14 cellular contexts compared by ENCODE assay signal in genomic region chr3:184679056-184679502, GRCh38. TPM values are rescaled to one million over a fixed set of nuclear protein-coding genes. Genes with fewer than 3 reads are reported as not detected.
DNase-seq lines count a peak whose midpoint lies in the region; ATAC-seq and TF ChIP-seq lines count a peak whose summit lies in the region.
"Had no signal": no experiment of that assay in that cellular context is flagged by ENCODE, and none has a peak within 500 bp of the region (broad histone marks: within the 10 kb centered on the region; RNA-seq: fewer than 3 reads in every experiment).

No MANE protein-coding gene starts in this region.

- peaks cover 3% of the 10 kb centered on the region for H3K27me3 Mint-ChIP-seq in activated T-helper 17 cell treated with anti-CD3 and anti-CD28 coated beads, Interleukin-2, amount 50 U/mL, for 72 hours

- no peaks in the 10 kb centered on the region for H3K79me2 ChIP-seq in hepatocyte

- H3K27me3 ChIP-seq in HUES48 (ENCODE audit: control insufficient read depth, insufficient read depth, low read length) (no peaks in the 10 kb centered on the region), NT2/D1 (ENCODE audit: insufficient read depth, insufficient read length) (peaks cover 4% of the 10 kb centered on the region), hepatocyte (no peaks in the 10 kb centered on the region), sigmoid colon (no peaks in the 10 kb centered on the region)

- no peak overlapping the region for H2AFZ ChIP-seq in hepatocyte

- H3K27ac Mint-ChIP-seq in activated T-helper 17 cell treated with anti-CD3 and anti-CD28 coated beads, Interleukin-2, amount 50 U/mL, for 72 hours = no peak overlapping the region
- H3K27ac Mint-ChIP-seq: stimulated activated naive CD8-positive, alpha-beta T cell treated with anti-CD3 and anti-CD28 coated beads, Interleukin-15, Interleukin-2, amounts not matched to agents 100 ng/mL and 50 ng/mL, for 24 hours had no signal

- H3K9me3 ChIP-seq in HUES48 (ENCODE audit: control insufficient read depth, insufficient read depth, low read length) (no peaks in the 10 kb centered on the region), NT2/D1 (ENCODE audit: insufficient read depth, low read length) (peaks cover 4% of the 10 kb centered on the region; the same call in 1 of the 2 replicates), hepatocyte (ENCODE audit: low read depth) (no peaks in the 10 kb centered on the region), sigmoid colon (no peaks in the 10 kb centered on the region)

- no peaks in the 10 kb centered on the region for H3K36me3 Mint-ChIP-seq in activated T-helper 17 cell treated with anti-CD3 and anti-CD28 coated beads, Interleukin-2, amount 50 U/mL, for 72 hours (ENCODE audit: low read depth)

- H3K4me1 Mint-ChIP-seq in activated T-helper 17 cell treated with anti-CD3 and anti-CD28 coated beads, Interleukin-2, amount 50 U/mL, for 72 hours = no peaks in the 10 kb centered on the region

- intact Hi-C loops in sigmoid colon (cut with DNase I) = no loop called here

- H3K4me3 ChIP-seq in HUES48 (ENCODE audit: low read depth, low read length) (peak overlapping the region; percentile 37), NT2/D1 (ENCODE audit: insufficient read length, low read depth) (peak overlapping the region; percentile 10), hepatocyte (no peak overlapping the region), sigmoid colon (no peak overlapping the region)

- no peak for TF ChIP-seq POLR2A in sigmoid colon (IDR thresholded peaks at IDR 0.05)

- H3K9ac ChIP-seq in HUES48 (ENCODE audit: low read depth, low read length) (no peak overlapping the region), NT2/D1 (ENCODE audit: insufficient read length, low read depth) (peak overlapping the region; percentile 79)

- H3K36me3 ChIP-seq in HUES48 (ENCODE audit: control insufficient read depth, insufficient read depth, low read length) (no peaks in the 10 kb centered on the region), NT2/D1 (ENCODE audit: insufficient read depth, insufficient read length, low read length) (no peaks in the 10 kb centered on the region), hepatocyte (replicated peaks; ENCODE audit: insufficient read depth, low read depth) (no peaks in the 10 kb centered on the region), sigmoid colon (no peaks in the 10 kb centered on the region)

- H3K9me2 ChIP-seq in hepatocyte (replicated peaks; ENCODE audit: insufficient read depth) = no peaks in the 10 kb centered on the region

- no peaks in the 10 kb centered on the region for H3K9me3 Mint-ChIP-seq in activated T-helper 17 cell treated with anti-CD3 and anti-CD28 coated beads, Interleukin-2, amount 50 U/mL, for 72 hours
- H3K9me3 Mint-ChIP-seq: stimulated activated naive CD8-positive, alpha-beta T cell treated with anti-CD3 and anti-CD28 coated beads, Interleukin-15, Interleukin-2, amounts not matched to agents 100 ng/mL and 50 ng/mL, for 24 hours had no signal

- ATAC-seq in activated T-helper 17 cell treated with anti-CD3 and anti-CD28 coated beads, Interleukin-2, amount 50 U/mL, for 72 hours (replicated peaks) = no peak
- no peak for ATAC-seq in GM18907 (IDR thresholded peaks at IDR 0.05; ENCODE audit: unreplicated experiment)

- H3K4me1 ChIP-seq in HUES48 (ENCODE audit: control insufficient read depth, insufficient read depth, low read length) (peaks cover 10% of the 10 kb centered on the region), NT2/D1 (ENCODE audit: insufficient read depth, insufficient read length) (peaks cover 19% of the 10 kb centered on the region), hepatocyte (ENCODE audit: insufficient read depth) (peaks cover 23% of the 10 kb centered on the region), sigmoid colon (peaks cover 0 to 25% (median 19%) of the 10 kb centered on the region in 4 donors)

- 44% methylated on average over 16 of the region's 16 CpGs for WGBS in hepatocyte (ENCODE audit: low lambda C conversion rate, missing lambda C conversion rate)
- 47 to 79% methylated on average over 16 of the region's 16 CpGs for WGBS in sigmoid colon, 2 donors

- DNase-seq in NT2/D1 (ENCODE audit: low read depth, low spot score) (no peak), hepatocyte (ENCODE audit: low spot score) (peak; percentile 74), sigmoid colon (peak; percentile 74), NCI-H1930 (lab: John Stamatoyannopoulos, UW) (no peak)
- no peak for DNase-seq in activated CD4-positive, alpha-beta T cell treated with anti-CD3 and anti-CD28 coated beads, Interleukin-2, amount 50 U/mL, for 48 hours
- DNase-seq: activated CD4-positive, CD25-positive, alpha-beta regulatory T cell; activated effector memory CD4-positive, alpha-beta T cell treated with Interleukin-2 at 50 U/mL for 16 hours; COR-L47; NCI-H187 treated with DMSO at 0.1 percent for 48 hours; stimulated activated CD4-positive, alpha-beta T cell treated with anti-CD3 and anti-CD28 coated beads, Interleukin-1b, Interleukin-23, amount 100 ng/mL, for 48 hours had no signal

- H3K4me3 Mint-ChIP-seq in activated T-helper 17 cell treated with anti-CD3 and anti-CD28 coated beads, Interleukin-2, amount 50 U/mL, for 72 hours = no peak overlapping the region
- H3K4me3 Mint-ChIP-seq: stimulated activated naive CD8-positive, alpha-beta T cell treated with anti-CD3 and anti-CD28 coated beads, Interleukin-15, Interleukin-2, amounts not matched to agents 100 ng/mL and 50 ng/mL, for 24 hours had no signal

- peak overlapping the region; percentile 35 for H3K27ac ChIP-seq in HUES48 (ENCODE audit: low read depth, low read length)
- peak overlapping the region; percentile 69 for H3K27ac ChIP-seq in hepatocyte
- H3K27ac ChIP-seq in sigmoid colon = peak overlapping the region in 3 of 4 donors; percentile 33 to 55 (median 34)

- no peaks in the 10 kb centered on the region for H4K20me1 ChIP-seq in hepatocyte (ENCODE audit: insufficient read depth, poor library complexity, severe bottlenecking)

- H3K4me2 ChIP-seq in hepatocyte = peak overlapping the region; percentile 35

- TF ChIP-seq EP300 in sigmoid colon (IDR thresholded peaks at IDR 0.05) = no peak

- no peak for TF ChIP-seq CTCF in hepatocyte (IDR thresholded peaks at IDR 0.05; ENCODE audit: poor library complexity)
- no peak for TF ChIP-seq CTCF in sigmoid colon (IDR thresholded peaks at IDR 0.05)

RNA-seq across cellular contexts. Expression of gene MAGEF1, which starts 32.8 kb away (rescaled TPM):
- total RNA-seq in hepatocyte (57.6 and 66.5 TPM in 2 replicates), sigmoid colon (10 to 100 TPM; 31.0 to 34.1 (median 33.5) TPM)
- polyA plus RNA-seq in hepatocyte (74.4 and 74.9 TPM in 2 replicates), sigmoid colon (10 to 100 TPM; 29.4 to 43.6 (median 30.6) TPM)
- 1 to 10 TPM; 7.4 to 8.1 TPM for total RNA-seq in activated T-helper 17 cell treated with anti-CD3 and anti-CD28 coated beads, Interleukin-2, amount 50 U/mL, for 72 hours

Comparison
In these comparisons a context has a peak if more than half of its experiments do, and no peak if none do; other contexts are left out.
1. H3K4me3 ChIP-seq: peak in HUES48 (single experiment) and NT2/D1 (single experiment); none in hepatocyte (single experiment) and sigmoid colon (0 of 4).
2. DNase-seq: peak in hepatocyte (single experiment) and sigmoid colon (single experiment); none in NT2/D1 (single experiment), NCI-H1930 (0 of 2) and activated CD4-positive, alpha-beta T cell treated with anti-CD3 and anti-CD28 coated beads, Interleukin-2, amount 50 U/mL, for 48 hours (0 of 2).
3. Peak in every context shown above with its lines, with median percentiles within 50 percentile points of each other: H3K27ac ChIP-seq.